15 cellular contexts compared by ENCODE assay signal in genomic region chr1:203374023-203374422, GRCh38. TPM values are rescaled to one million over a fixed set of nuclear protein-coding genes. Genes with fewer than 3 reads are reported as not detected.
"Had no signal": no experiment of that assay in that cellular context is flagged by ENCODE, and none has a peak within 500 bp of the region (broad histone marks: within the 10 kb centered on the region; RNA-seq: fewer than 3 reads in every experiment).

No MANE protein-coding gene starts in this region.

- H3K9me3 ChIP-seq: colonic mucosa, thoracic aorta had no signal

- H3K36me3 Mint-ChIP-seq: naive thymus-derived CD8-positive, alpha-beta T cell had no signal

- H3K4me1 ChIP-seq: colonic mucosa had no signal

- H3K4me3 Mint-ChIP-seq: activated B cell treated with CpG ODN at 0.5 μM for 24 hours; activated CD4-positive, alpha-beta T cell treated with anti-CD3 and anti-CD28 coated beads, Interleukin-2, amount 10 ng/mL, durations not matched to agents 24 days and 14 days; activated T-helper 17 cell treated with anti-CD3 and anti-CD28 coated beads, Interleukin-2, amount 50 U/mL, for 72 hours; naive thymus-derived CD8-positive, alpha-beta T cell; T-helper 17 cell had no signal

- H3K4me3 ChIP-seq: colonic mucosa, thoracic aorta had no signal

- H3K4me1 Mint-ChIP-seq: activated CD4-positive, alpha-beta T cell treated with anti-CD3 and anti-CD28 coated beads, Interleukin-2, amount 10 ng/mL, durations not matched to agents 24 days and 14 days; activated T-helper 17 cell treated with anti-CD3 and anti-CD28 coated beads, Interleukin-2, amount 50 U/mL, for 72 hours; T-helper 17 cell had no signal

- FAIRE-seq: urothelium cell line had no signal

- H3K9me3 Mint-ChIP-seq: activated B cell treated with CpG ODN at 0.5 μM for 24 hours; activated CD4-positive, alpha-beta T cell treated with anti-CD3 and anti-CD28 coated beads, Interleukin-2, amount 10 ng/mL, durations not matched to agents 24 days and 14 days; activated T-helper 17 cell treated with anti-CD3 and anti-CD28 coated beads, Interleukin-2, amount 50 U/mL, for 72 hours; naive thymus-derived CD8-positive, alpha-beta T cell had no signal

- ATAC-seq: activated T-helper 17 cell treated with anti-CD3 and anti-CD28 coated beads, Interleukin-2, amount 50 U/mL, for 72 hours; naive thymus-derived CD8-positive, alpha-beta T cell; T-helper 17 cell had no signal

- H3K27ac ChIP-seq: colonic mucosa, epithelial cell of prostate had no signal

- DNase-seq: activated B cell treated with CpG ODN at 0.5 μM for 24 hours; activated CD4-positive, alpha-beta T cell treated with anti-CD3 and anti-CD28 coated beads, Interleukin-2, amount 10 ng/mL, durations not matched to agents 24 days and 14 days; activated naive CD4-positive, alpha-beta T cell treated with anti-CD3 and anti-CD28 coated beads, Interleukin-2, amount 50 U/mL, for 16 hours; effector CD8-positive, alpha-beta T cell; hippocampal formation; naive thymus-derived CD8-positive, alpha-beta T cell; stimulated activated CD4-positive, alpha-beta T cell treated with anti-CD3 and anti-CD28 coated beads, Interleukin-12 subunit alpha, Interleukin-12 subunit beta, amount 100 ng/mL, for 4 hours; stimulated activated naive CD4-positive, alpha-beta T cell treated with Interleukin-2 at 50 U/mL for 16 hours; T-helper 17 cell had no signal

- H3K27me3 ChIP-seq: colonic mucosa had no signal

- H3K27me3 Mint-ChIP-seq: activated B cell treated with CpG ODN at 0.5 μM for 24 hours; activated T-helper 17 cell treated with anti-CD3 and anti-CD28 coated beads, Interleukin-2, amount 50 U/mL, for 72 hours had no signal

- H3K27ac Mint-ChIP-seq: activated B cell treated with CpG ODN at 0.5 μM for 24 hours; activated CD4-positive, alpha-beta T cell treated with anti-CD3 and anti-CD28 coated beads, Interleukin-2, amount 10 ng/mL, durations not matched to agents 24 days and 14 days; activated T-helper 17 cell treated with anti-CD3 and anti-CD28 coated beads, Interleukin-2, amount 50 U/mL, for 72 hours; naive thymus-derived CD8-positive, alpha-beta T cell; T-helper 17 cell had no signal

- H3K36me3 ChIP-seq: colonic mucosa, thoracic aorta had no signal

RNA-seq across cellular contexts. Expression of gene FMOD, which starts 23.1 kb away (rescaled TPM):
- total RNA-seq: activated B cell treated with CpG ODN at 0.5 μM for 24 hours; mononuclear cell; naive thymus-derived CD8-positive, alpha-beta T cell; T-helper 17 cell had no signal
- polyA plus RNA-seq: naive thymus-derived CD8-positive, alpha-beta T cell had no signal
